11 cellular contexts compared by ENCODE assay signal in the genomic region with DNA sequence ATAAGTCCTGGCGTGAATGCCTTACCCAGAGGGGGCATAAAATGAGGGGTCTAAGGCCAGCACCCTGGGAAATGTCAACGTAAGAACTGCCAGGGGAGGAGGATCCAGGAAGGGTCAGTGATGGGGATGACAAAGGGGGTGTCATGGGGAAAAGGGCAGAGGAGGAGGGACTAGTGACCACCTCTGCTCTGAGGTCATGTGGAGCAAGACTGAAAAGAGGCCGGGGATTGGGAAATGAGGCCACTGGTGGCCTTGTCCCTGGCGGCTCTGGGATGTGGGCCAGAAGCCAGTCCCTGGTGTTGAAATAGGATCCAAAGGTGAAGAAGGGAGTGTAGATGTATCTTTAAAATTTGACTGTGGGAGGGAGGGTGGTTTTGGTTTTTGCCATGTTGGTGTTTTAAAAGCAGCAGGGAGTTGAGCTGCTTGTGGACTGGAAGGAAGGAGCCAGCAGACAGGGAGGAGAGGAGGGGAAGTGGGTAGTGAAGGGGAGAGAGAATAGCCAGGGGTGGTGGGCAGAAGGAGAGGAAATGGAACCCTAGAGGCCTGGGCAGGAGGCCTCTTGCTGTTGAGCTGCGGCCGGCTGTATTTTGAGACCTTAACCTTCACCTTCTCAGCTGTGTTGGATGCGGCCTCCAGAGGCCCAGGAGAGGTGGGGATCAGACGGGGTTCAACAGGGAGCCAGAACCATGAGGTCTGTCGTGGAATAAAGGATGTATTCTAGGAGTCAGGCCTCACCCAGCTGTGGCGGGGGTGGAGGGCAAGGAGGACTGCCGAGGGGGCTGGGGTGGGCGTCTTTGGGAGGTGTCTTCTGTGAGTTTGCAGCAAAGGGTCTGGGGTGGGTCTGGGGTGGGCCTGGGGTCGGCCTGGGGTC.
DNase-seq lines count a peak whose midpoint lies in the region; ATAC-seq and TF ChIP-seq lines count a peak whose summit lies in the region.
"Had no signal": no experiment of that assay in that cellular context is flagged by ENCODE, and none has a peak within 500 bp of the region (broad histone marks: within the 10 kb centered on the region; RNA-seq: fewer than 3 reads in every experiment).

No MANE protein-coding gene starts in this region.

- no peak overlapping the region for H3K23ac ChIP-seq in mesendoderm (ENCODE audit: low read length)

- no peaks in the 10 kb centered on the region for H3K79me1 ChIP-seq in mesendoderm (ENCODE audit: low read length)

- H3K4me1 Mint-ChIP-seq in brain = peaks cover 7% of the 10 kb centered on the region

- no peak overlapping the region for H3K56ac ChIP-seq in mesendoderm (ENCODE audit: low read length)

- H3K27ac ChIP-seq in mesendoderm (ENCODE audit: low read depth, low read length) (no peak overlapping the region), tibial nerve (peak overlapping the region in 3 of 4 donors; percentile 44 to 73 (median 70)), esophagus muscularis mucosa (replicated peaks in 1 of 4) (no peak overlapping the region)
- H3K27ac ChIP-seq: RWPE1 had no signal

- H2BK15ac ChIP-seq in mesendoderm (replicated peaks; ENCODE audit: low read depth) = no peak overlapping the region

- ATAC-seq in HG02938 (IDR thresholded peaks at IDR 0.05; ENCODE audit: unreplicated experiment) = no peak

- peak; percentile 88 for DNase-seq in MV-4-11 (lab: John Stamatoyannopoulos, UW)
- DNase-seq in mesendoderm = no peak
- peak; percentile 47 to 64 for DNase-seq in tibial nerve (ENCODE audit: low spot score in 2 of 2)
- no peak for DNase-seq in midbrain (lab: John Stamatoyannopoulos, UW)
- DNase-seq in esophagus muscularis mucosa (ENCODE audit: extremely low spot score) = no peak
- DNase-seq: activated CD4-positive, alpha-beta memory T cell treated with anti-CD3 and anti-CD28 coated beads, Interleukin-2, amount 10 ng/mL, durations not matched to agents 7 days and 5 days; MM.1S; retina had no signal

- no peak overlapping the region for H2BK120ac ChIP-seq in mesendoderm (ENCODE audit: low read depth, low read length)

- no peak overlapping the region for H4K5ac ChIP-seq in mesendoderm (ENCODE audit: low read length)

- H3K9me3 Mint-ChIP-seq in brain = peaks cover 0 to 2% (median 0%) of the 10 kb centered on the region in 5 experiments

- H3K4me1 ChIP-seq in mesendoderm (ENCODE audit: control insufficient read depth, low read depth, low read length) (peaks cover 3% of the 10 kb centered on the region), tibial nerve (peaks cover 0 to 27% (median 18%) of the 10 kb centered on the region in 4 donors), esophagus muscularis mucosa (peaks cover 0 to 21% (median 13%) of the 10 kb centered on the region in 4 donors)

- TF ChIP-seq EP300 in tibial nerve (IDR thresholded peaks at IDR 0.05) = peak in 1 of 2 donors; percentile 78
- TF ChIP-seq EP300 in esophagus muscularis mucosa (IDR thresholded peaks at IDR 0.05) = no peak

- intact Hi-C loops in esophagus muscularis mucosa (cut with DNase I) = no loop called here

- TF ChIP-seq POLR2A in tibial nerve (IDR thresholded peaks at IDR 0.05) (no peak), esophagus muscularis mucosa (IDR thresholded peaks at IDR 0.05; ENCODE audit: low read depth) (no peak)

- H3K9me3 ChIP-seq in tibial nerve = no peaks in the 10 kb centered on the region
- H3K9me3 ChIP-seq in esophagus muscularis mucosa = no peaks in the 10 kb centered on the region

- H3K36me3 ChIP-seq in mesendoderm (ENCODE audit: control insufficient read depth, insufficient read depth, low read length) (no peaks in the 10 kb centered on the region), tibial nerve (no peaks in the 10 kb centered on the region), esophagus muscularis mucosa (no peaks in the 10 kb centered on the region)

- H3K4me3 ChIP-seq in mesendoderm (ENCODE audit: low read length) = no peak overlapping the region
- H3K4me3 ChIP-seq in tibial nerve = no peak overlapping the region
- no peak overlapping the region for H3K4me3 ChIP-seq in esophagus muscularis mucosa

- H3K27me3 Mint-ChIP-seq in brain = peaks cover 3% of the 10 kb centered on the region
- H3K27me3 Mint-ChIP-seq: activated CD4-positive, alpha-beta memory T cell treated with anti-CD3 and anti-CD28 coated beads, Interleukin-2, amount 10 ng/mL, durations not matched to agents 7 days and 5 days had no signal

- no CpG with 5 or more reads among the region's 13 CpGs for WGBS in mesendoderm (ENCODE audit: extremely low coverage, insufficient coverage, low lambda C conversion rate)
- WGBS in tibial nerve, 2 donors = 59 to 67% methylated on average over 12 to 13 of the region's 13 CpGs
- 89% methylated on average over 10 of the region's 13 CpGs for WGBS in esophagus muscularis mucosa

- no peaks in the 10 kb centered on the region for H3K79me2 ChIP-seq in mesendoderm (ENCODE audit: control insufficient read depth, insufficient read depth, low read length)

- no peak overlapping the region for H4K8ac ChIP-seq in mesendoderm (ENCODE audit: low read depth, low read length)

- H2BK5ac ChIP-seq in mesendoderm (ENCODE audit: low read length) = no peak overlapping the region

- H3K18ac ChIP-seq in mesendoderm (ENCODE audit: low read length) = peak overlapping the region; percentile 28

- no peak overlapping the region for H3K9ac ChIP-seq in mesendoderm (ENCODE audit: low read length)

- TF ChIP-seq CTCF in brain (conservative IDR thresholded peaks at IDR 0.05) (no peak), tibial nerve (IDR thresholded peaks at IDR 0.05) (no peak), esophagus muscularis mucosa (IDR thresholded peaks at IDR 0.05) (no peak)

- H3K4me2 ChIP-seq in mesendoderm (ENCODE audit: low read length) = no peak overlapping the region

- H3K27me3 ChIP-seq in mesendoderm (ENCODE audit: insufficient read depth, low read length, poor library complexity) (no peaks in the 10 kb centered on the region), tibial nerve (no peaks in the 10 kb centered on the region), esophagus muscularis mucosa (no peaks in the 10 kb centered on the region)

- no peak overlapping the region for H2AK5ac ChIP-seq in mesendoderm (ENCODE audit: low read length)

- no peaks in the 10 kb centered on the region for H3K36me3 Mint-ChIP-seq in brain

- H3K27ac Mint-ChIP-seq in brain = peak overlapping the region in 3 of 5 experiments; percentile 7 to 87 (median 62)
- H3K27ac Mint-ChIP-seq: activated CD4-positive, alpha-beta memory T cell treated with anti-CD3 and anti-CD28 coated beads, Interleukin-2, amount 10 ng/mL, durations not matched to agents 7 days and 5 days had no signal

- peak overlapping the region in 1 of 5 experiments; percentile 7 for H3K4me3 Mint-ChIP-seq in brain
- H3K4me3 Mint-ChIP-seq: activated CD4-positive, alpha-beta memory T cell treated with anti-CD3 and anti-CD28 coated beads, Interleukin-2, amount 10 ng/mL, durations not matched to agents 7 days and 5 days had no signal

- H3K4ac ChIP-seq in mesendoderm (ENCODE audit: low read depth, low read length) = no peak overlapping the region

Comparison
In these comparisons a context has a peak if more than half of its experiments do, and no peak if none do; other contexts are left out.
1. DNase-seq: peak in MV-4-11 (single experiment) and tibial nerve (2 of 2); none in mesendoderm (single experiment), midbrain (single experiment) and esophagus muscularis mucosa (single experiment).
2. H3K27ac ChIP-seq: peak in tibial nerve (3 of 4); none in mesendoderm (single experiment) and esophagus muscularis mucosa (0 of 4).